ENCODE assay signal across 17 cellular contexts in genomic region chr4:176841730-176842129, GRCh38. TPM values are rescaled to one million over a fixed set of nuclear protein-coding genes. Genes with fewer than 3 reads are reported as not detected.
DNase-seq lines count a peak whose midpoint lies in the region; ATAC-seq and TF ChIP-seq lines count a peak whose summit lies in the region.
"Had no signal": no experiment of that assay in that cellular context is flagged by ENCODE, and none has a peak within 500 bp of the region (broad histone marks: within the 10 kb centered on the region; RNA-seq: fewer than 3 reads in every experiment).

No MANE protein-coding gene starts in this region.

- POLR2A ChIA-PET in PC-3 (lab: Charles Lee; ENCODE audit: unreplicated experiment) = interaction anchor here (0.6 kb wide), 1 partner anchor 146 kb away, joined by 4 read pairs; no protein-coding TSS in a partner anchor

- peak overlapping the region; percentile 90 for H3K27ac ChIP-seq in PC-3 (ENCODE audit: low read length)

- peak overlapping the region; percentile 46 for H3K9ac ChIP-seq in PC-3 (ENCODE audit: low read length)

- BruUV-seq in PC-3 (replicated peaks; lab: Mats Ljungman, UMichigan) = no TSS peak

- no peaks in the 10 kb centered on the region; the same call in 1 of the 2 replicates for H3K36me3 ChIP-seq in PC-3 (ENCODE audit: low read depth, low read length)

- H3K9me3 Mint-ChIP-seq in chondrocyte (ENCODE audit: low read depth) = peaks cover 17% of the 10 kb centered on the region
- no peaks in the 10 kb centered on the region for H3K9me3 Mint-ChIP-seq in T-helper 2 cell treated with Interferon-gamma antibody and Interleukin-4, amounts not matched to agents 5 μg/mL and 100 μg/mL, for 36 hours

- no peaks in the 10 kb centered on the region for H3K79me2 ChIP-seq in PC-3 (ENCODE audit: low read length)

- ATAC-seq in PC-3 = peak; percentile 59
- ATAC-seq in GM19023 (IDR thresholded peaks at IDR 0.05; ENCODE audit: unreplicated experiment) = no peak

- TF ChIP-seq CTCF in PC-3 (conservative IDR thresholded peaks at IDR 0.05; ENCODE audit: low read depth, low read length) (no peak), chondrocyte (IDR thresholded peaks at IDR 0.05) (no peak)

- no peak overlapping the region for H3K4me3 Mint-ChIP-seq in chondrocyte (ENCODE audit: unreplicated experiment)
- H3K4me3 Mint-ChIP-seq in T-helper 2 cell treated with Interferon-gamma antibody and Interleukin-4, amounts not matched to agents 5 μg/mL and 100 μg/mL, for 36 hours = no peak overlapping the region

- H3K4me2 ChIP-seq in PC-3 (ENCODE audit: low read length) = peak overlapping the region; percentile 52

- H3K4me1 ChIP-seq in PC-3 (ENCODE audit: insufficient read depth, low read length) = peaks cover 73% of the 10 kb centered on the region

- no peaks in the 10 kb centered on the region for H4K20me1 ChIP-seq in PC-3 (ENCODE audit: low read length)

- H3K36me3 Mint-ChIP-seq in chondrocyte (ENCODE audit: low read depth) = peaks cover 5% of the 10 kb centered on the region
- no peaks in the 10 kb centered on the region for H3K36me3 Mint-ChIP-seq in T-helper 2 cell treated with Interferon-gamma antibody and Interleukin-4, amounts not matched to agents 5 μg/mL and 100 μg/mL, for 36 hours (ENCODE audit: low read depth)

- H3F3A ChIP-seq in PC-3 (ENCODE audit: low read length, unreplicated experiment) = peaks cover 10% of the 10 kb centered on the region

- peaks cover 51% of the 10 kb centered on the region for H3K4me1 Mint-ChIP-seq in chondrocyte (ENCODE audit: low read depth)
- H3K4me1 Mint-ChIP-seq in T-helper 2 cell treated with Interferon-gamma antibody and Interleukin-4, amounts not matched to agents 5 μg/mL and 100 μg/mL, for 36 hours (ENCODE audit: low read depth) = peaks cover 4% of the 10 kb centered on the region

- intact Hi-C loops in PC-3 (cut with micrococcal nuclease) = loop anchor here (1.0 kb wide), 2 partner anchors 42 to 47 kb away; no protein-coding TSS in a partner anchor

- no peaks in the 10 kb centered on the region for H3K9me2 ChIP-seq in PC-3 (replicated peaks; ENCODE audit: low read length)

- CTCF ChIA-PET in PC-3 (lab: Charles Lee) = no interaction called here

- DNase-seq in Daoy (ENCODE audit: low read depth) (peak; percentile 1), PC-3 (peak; percentile 84), chondrocyte (ENCODE audit: low spot score) (no peak), kidney tubule cell (ENCODE audit: low spot score) (peak; percentile 52), cerebellum (ENCODE audit: low spot score) (no peak), DMS153 treated with DMSO at 0.1 percent for 48 hours (lab: John Stamatoyannopoulos, UW; ENCODE audit: unreplicated experiment) (no peak)
- no peak for DNase-seq in T-helper 2 cell treated with Interferon-gamma antibody and Interleukin-4, amounts not matched to agents 5 μg/mL and 100 μg/mL, for 36 hours (ENCODE audit: low spot score)
- DNase-seq: activated CD8-positive, alpha-beta memory T cell treated with anti-CD3 and anti-CD28 coated beads for 24 hours; anterior cingulate cortex; DMS153; islet precursor cell; Karpas-422; NCI-H446; small intestine; stimulated activated naive CD4-positive, alpha-beta T cell; SW 1271 had no signal

- no peak overlapping the region for H2AFZ ChIP-seq in PC-3 (ENCODE audit: low read length)

- H3K9me3 ChIP-seq in PC-3 (ENCODE audit: low read length) = peaks cover 5% of the 10 kb centered on the region; the same call in 1 of the 2 replicates

- peak overlapping the region; percentile 59 for H3K27ac Mint-ChIP-seq in chondrocyte (ENCODE audit: unreplicated experiment)
- H3K27ac Mint-ChIP-seq in T-helper 2 cell treated with Interferon-gamma antibody and Interleukin-4, amounts not matched to agents 5 μg/mL and 100 μg/mL, for 36 hours = no peak overlapping the region

- H3K27me3 ChIP-seq in PC-3 (ENCODE audit: low read length) = no peaks in the 10 kb centered on the region

- no peaks in the 10 kb centered on the region for H3K27me3 Mint-ChIP-seq in chondrocyte (ENCODE audit: low read depth)
- H3K27me3 Mint-ChIP-seq in T-helper 2 cell treated with Interferon-gamma antibody and Interleukin-4, amounts not matched to agents 5 μg/mL and 100 μg/mL, for 36 hours (ENCODE audit: low read depth) = no peaks in the 10 kb centered on the region

- H3K4me3 ChIP-seq in PC-3 (ENCODE audit: low read length) = no peak overlapping the region

RNA-seq across cellular contexts. Expression of gene VEGFC, which starts 49.0 kb away (rescaled TPM):
- total RNA-seq in Daoy (2014; rRNA removed; shearing (Covaris generic)) = 6.1 and 11.0 TPM in 2 replicates
- total RNA-seq in PC-3 (2014; rRNA removed) = 36.6 and 43.4 TPM in 2 replicates
- total RNA-seq in chondrocyte = 11.1 to 25.2 TPM (median 13.5 TPM) in 3 replicates
- 3.0 TPM for total RNA-seq in cerebellum

Comparison
In these comparisons a context has a peak if more than half of its experiments do, and no peak if none do; other contexts are left out.
1. DNase-seq: peak in Daoy (single experiment), PC-3 (single experiment) and kidney tubule cell (single experiment); none in chondrocyte (single experiment), cerebellum (single experiment), DMS153 treated with DMSO at 0.1 percent for 48 hours (single experiment) and T-helper 2 cell treated with Interferon-gamma antibody and Interleukin-4, amounts not matched to agents 5 μg/mL and 100 μg/mL, for 36 hours (single experiment).